In genomic region chr17:8662076-8662831, GRCh38 we compare ENCODE assay signal across 2 cellular contexts.
TF ChIP-seq lines count a peak whose summit lies in the region.

No MANE protein-coding gene starts in this region.

TF ChIP-seq in HEK293, 187 proteins besides CTCF, POLR2A, EP300 and RAD21 (continued from another document):
- TF ChIP-seq, protein P1, sequence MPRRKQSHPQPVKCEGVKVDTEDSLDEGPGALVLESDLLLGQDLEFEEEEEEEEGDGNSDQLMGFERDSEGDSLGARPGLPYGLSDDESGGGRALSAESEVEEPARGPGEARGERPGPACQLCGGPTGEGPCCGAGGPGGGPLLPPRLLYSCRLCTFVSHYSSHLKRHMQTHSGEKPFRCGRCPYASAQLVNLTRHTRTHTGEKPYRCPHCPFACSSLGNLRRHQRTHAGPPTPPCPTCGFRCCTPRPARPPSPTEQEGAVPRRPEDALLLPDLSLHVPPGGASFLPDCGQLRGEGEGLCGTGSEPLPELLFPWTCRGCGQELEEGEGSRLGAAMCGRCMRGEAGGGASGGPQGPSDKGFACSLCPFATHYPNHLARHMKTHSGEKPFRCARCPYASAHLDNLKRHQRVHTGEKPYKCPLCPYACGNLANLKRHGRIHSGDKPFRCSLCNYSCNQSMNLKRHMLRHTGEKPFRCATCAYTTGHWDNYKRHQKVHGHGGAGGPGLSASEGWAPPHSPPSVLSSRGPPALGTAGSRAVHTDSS (tag by site-specific recombination; IDR thresholded peaks at IDR 0.05), result no peak

TF ChIP-seq in K562, 482 proteins besides CTCF, POLR2A, EP300 and RAD21:
- TF ChIP-seq ZNF407 (IDR thresholded peaks at IDR 0.05; ENCODE audit: low read depth), result no peak
- TF ChIP-seq, protein P2, sequence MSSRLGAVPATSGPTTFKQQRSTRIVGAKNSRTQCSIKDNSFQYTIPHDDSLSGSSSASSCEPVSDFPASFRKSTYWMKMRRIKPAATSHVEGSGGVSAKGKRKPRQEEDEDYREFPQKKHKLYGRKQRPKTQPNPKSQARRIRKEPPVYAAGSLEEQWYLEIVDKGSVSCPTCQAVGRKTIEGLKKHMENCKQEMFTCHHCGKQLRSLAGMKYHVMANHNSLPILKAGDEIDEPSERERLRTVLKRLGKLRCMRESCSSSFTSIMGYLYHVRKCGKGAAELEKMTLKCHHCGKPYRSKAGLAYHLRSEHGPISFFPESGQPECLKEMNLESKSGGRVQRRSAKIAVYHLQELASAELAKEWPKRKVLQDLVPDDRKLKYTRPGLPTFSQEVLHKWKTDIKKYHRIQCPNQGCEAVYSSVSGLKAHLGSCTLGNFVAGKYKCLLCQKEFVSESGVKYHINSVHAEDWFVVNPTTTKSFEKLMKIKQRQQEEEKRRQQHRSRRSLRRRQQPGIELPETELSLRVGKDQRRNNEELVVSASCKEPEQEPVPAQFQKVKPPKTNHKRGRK (tag; IDR thresholded peaks at IDR 0.05), result peak; percentile 62
